8 cellular contexts compared by ENCODE assay signal in the genomic region with DNA sequence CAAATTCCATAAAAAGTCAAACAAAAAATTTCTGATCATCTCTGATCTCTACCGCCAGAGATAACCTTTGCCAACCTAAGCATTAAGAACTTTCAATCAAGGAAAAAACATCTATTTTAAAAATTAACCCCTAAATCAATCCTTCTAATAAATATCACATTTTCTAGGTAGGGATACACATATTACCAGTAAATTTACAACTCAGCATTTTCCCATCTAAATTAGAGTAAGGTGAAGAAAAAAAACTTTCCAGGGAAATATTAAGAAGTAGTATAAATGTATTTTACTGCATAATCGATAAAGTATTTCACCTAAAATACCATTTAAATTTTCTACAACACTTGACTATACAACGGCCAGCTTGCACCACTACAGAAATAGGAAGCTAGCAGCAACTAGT. TPM values are rescaled to one million over a fixed set of nuclear protein-coding genes. Genes with fewer than 3 reads are reported as not detected.
DNase-seq lines count a peak whose midpoint lies in the region; ATAC-seq and TF ChIP-seq lines count a peak whose summit lies in the region.

No MANE protein-coding gene starts in this region.

- H3K36me3 ChIP-seq in A673 (ENCODE audit: insufficient read depth, low read length, poor library complexity, severe bottlenecking) = no peaks in the 10 kb centered on the region

- H3K27ac Mint-ChIP-seq in HFFc6 (peak overlapping the region; percentile 92; the same call in 1 of the 2 replicates), MCF 10A (ENCODE audit: low read depth, unreplicated experiment) (peak overlapping the region; percentile 91)

- H3K4me1 Mint-ChIP-seq in HFFc6 (ENCODE audit: low read depth) = peaks cover 32% of the 10 kb centered on the region
- peaks cover 19% of the 10 kb centered on the region for H3K4me1 Mint-ChIP-seq in MCF 10A (ENCODE audit: insufficient read depth, unreplicated experiment)

- TF ChIP-seq CTCF in A673 (conservative IDR thresholded peaks at IDR 0.05; ENCODE audit: low read depth, low read length) = no peak
- no peak for TF ChIP-seq CTCF in HFFc6 (IDR thresholded peaks at IDR 0.05)
- TF ChIP-seq CTCF in MCF 10A (IDR thresholded peaks at IDR 0.05; ENCODE audit: unreplicated experiment) = no peak
- no peak for TF ChIP-seq CTCF in GM10248 (IDR thresholded peaks at IDR 0.05; ENCODE audit: control extremely low read depth, extremely low read depth, low read depth, missing control alignments)

- H3K4me3 Mint-ChIP-seq in HFFc6 (peak overlapping the region; percentile 98), MCF 10A (ENCODE audit: unreplicated experiment) (peak overlapping the region; percentile 93)

- H3K27me3 ChIP-seq in A673 (replicated peaks; ENCODE audit: insufficient read depth, low read depth, low read length, poor library complexity) (no peaks in the 10 kb centered on the region), mononuclear cell (ENCODE audit: insufficient read depth, low read length) (no peaks in the 10 kb centered on the region)

- no peaks in the 10 kb centered on the region for H3K9me3 ChIP-seq in A673 (ENCODE audit: low read depth, low read length, poor library complexity, severe bottlenecking)
- no peaks in the 10 kb centered on the region for H3K9me3 ChIP-seq in mononuclear cell (ENCODE audit: low read depth, low read length)

- intact Hi-C loops in A673 (cut with micrococcal nuclease; ENCODE audit: unreplicated experiment) (no loop called here), MCF 10A (cut with micrococcal nuclease) (loop anchor here (5.0 kb wide), 1 partner anchor 139 kb away; no protein-coding TSS in a partner anchor)

- no peak for DNase-seq in A673 (ENCODE audit: low spot score)
- DNase-seq in HFFc6 = no peak
- no peak for DNase-seq in MCF 10A (ENCODE audit: unreplicated experiment)
- no peak for DNase-seq in DMS153 treated with DMSO at 0.1 percent for 48 hours (lab: John Stamatoyannopoulos, UW; ENCODE audit: unreplicated experiment)
- DNase-seq in left lobe of liver (ENCODE audit: low spot score) = no peak
- DNase-seq in GM10248 (ENCODE audit: extremely low spot score) = no peak
- no peak for DNase-seq in NCI-H1417 (lab: John Stamatoyannopoulos, UW)

- peak overlapping the region; percentile 97 for H3K4me3 ChIP-seq in A673 (ENCODE audit: low read depth, low read length, poor library complexity, severe bottlenecking)
- H3K4me3 ChIP-seq in mononuclear cell (ENCODE audit: low read length) = peak overlapping the region; percentile 88

- BruUV-seq in A673 (replicated peaks; lab: Mats Ljungman, UMichigan) (no TSS peak), MCF 10A (replicated peaks; lab: Mats Ljungman, UMichigan) (no TSS peak)

- CTCF ChIA-PET in A673 (lab: Charles Lee) (no interaction called here), MCF 10A (lab: Yijun Ruan, JAX) (interaction anchor here (0.6 to 10.8 kb wide), 13 partner anchors 12 to 239 kb away, joined by 3 to 97 read pairs (median 5); no protein-coding TSS in a partner anchor), GM10248 (lab: Yijun Ruan, JAX) (interaction anchor here (1.0 to 9.0 kb wide), 7 partner anchors 8 to 144 kb away, joined by 3 to 86 read pairs (median 6); a partner anchor contains a TSS)

- POLR2A ChIA-PET in A673 (lab: Charles Lee; ENCODE audit: low non-redundant PET) (no interaction called here), MCF 10A (lab: Yijun Ruan, JAX) (interaction anchor here (0.6 to 10.5 kb wide), 39 partner anchors 8 to 1510 kb away, joined by 3 to 250 read pairs (median 7); a partner anchor contains a TSS), GM10248 (lab: Yijun Ruan, JAX) (no interaction called here)

- H3K27ac ChIP-seq in A673 (ENCODE audit: low read depth, low read length, poor library complexity, severe bottlenecking) = peak overlapping the region; percentile 82

- no peak for ATAC-seq in left lobe of liver

- H3K27me3 Mint-ChIP-seq in HFFc6 (ENCODE audit: insufficient read depth) (no peaks in the 10 kb centered on the region; the same call in 1 of the 2 replicates), MCF 10A (ENCODE audit: insufficient read depth, unreplicated experiment) (no peaks in the 10 kb centered on the region)

- H3K36me3 Mint-ChIP-seq in HFFc6 (ENCODE audit: low read depth) (peaks cover 6% of the 10 kb centered on the region), MCF 10A (ENCODE audit: insufficient read depth, unreplicated experiment) (peaks cover 6% of the 10 kb centered on the region)

- H3K9me3 Mint-ChIP-seq in HFFc6 (no peaks in the 10 kb centered on the region), MCF 10A (ENCODE audit: unreplicated experiment) (no peaks in the 10 kb centered on the region)

- H3K4me1 ChIP-seq in A673 (ENCODE audit: insufficient read depth, low read length, poor library complexity, severe bottlenecking) = peaks cover 13% of the 10 kb centered on the region
- peaks cover 41% of the 10 kb centered on the region for H3K4me1 ChIP-seq in mononuclear cell (ENCODE audit: insufficient read depth, low read length)

RNA-seq across cellular contexts. Expression of a gene that starts 1.5 kb away (rescaled TPM):
- 20.5 and 21.0 TPM in 2 replicates for total RNA-seq in A673 (2021)
- total RNA-seq in HFFc6 (2021; fragmentation: NEBNext Ultra II Directional; extraction: Animal tissue kit (Norgen Biotek cat#: 25700)) = 10 to 100 TPM; 24.2 to 28.5 (median 25.3) TPM
- total RNA-seq in MCF 10A (2022) = 34.6 and 44.4 TPM in 2 replicates
- 9.7 TPM for total RNA-seq in mononuclear cell
- 3.0 TPM for total RNA-seq in left lobe of liver

RNA-seq across cellular contexts. Expression of a gene that starts 12.6 kb away (rescaled TPM):
- total RNA-seq in A673 (2021) = 2.6 and 2.8 TPM in 2 replicates
- total RNA-seq in HFFc6 (2021; fragmentation: NEBNext Ultra II Directional; extraction: Animal tissue kit (Norgen Biotek cat#: 25700)) = 10 to 100 TPM; 27.2 to 39.2 (median 32.2) TPM
- 33.4 and 46.6 TPM in 2 replicates for total RNA-seq in MCF 10A (2022)
- 19.2 TPM for total RNA-seq in mononuclear cell
- 6.7 TPM for total RNA-seq in left lobe of liver
